Comparison of ENCODE assay signal across 1 cellular context in the genomic region with DNA sequence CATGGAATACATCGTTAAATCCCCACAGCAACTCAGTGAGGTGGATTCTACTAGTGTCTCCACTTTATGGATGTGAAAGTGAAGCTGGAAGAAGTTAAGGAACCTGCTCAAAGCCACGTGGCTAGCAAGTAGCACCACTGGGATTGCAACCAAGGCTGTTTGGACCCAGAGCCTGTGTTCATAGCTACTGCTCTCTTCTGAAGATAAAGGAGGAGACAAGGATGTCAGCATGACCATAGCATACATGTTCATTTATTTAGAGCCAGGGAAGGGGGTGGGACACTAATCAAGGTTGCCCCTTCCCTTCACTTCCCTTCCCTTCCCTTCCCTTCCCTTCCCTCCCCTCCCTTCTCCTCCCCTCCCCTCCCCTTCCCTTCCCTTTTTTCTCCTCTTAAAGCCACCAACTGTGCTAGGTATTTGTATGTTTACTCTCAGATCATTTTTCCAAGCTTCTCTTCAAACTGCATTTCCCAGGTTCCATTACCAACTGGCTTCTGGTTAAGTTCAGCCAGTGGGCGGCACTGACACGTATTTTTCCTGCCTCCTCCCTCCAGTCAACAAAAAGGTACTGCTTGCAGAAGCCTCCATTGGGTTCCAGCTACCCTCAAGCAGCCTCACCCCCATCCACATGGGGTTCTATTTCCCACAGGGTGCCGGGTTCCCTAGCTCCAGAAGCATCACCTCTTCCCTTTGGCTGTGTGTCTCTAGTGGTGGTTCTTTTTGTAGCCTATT.
TF ChIP-seq lines count a peak whose summit lies in the region.

No MANE protein-coding gene starts in this region.

TF ChIP-seq in IMR-90, 13 proteins besides CTCF, POLR2A, EP300 and RAD21 (continued from another document):
- TF ChIP-seq, protein P1, sequence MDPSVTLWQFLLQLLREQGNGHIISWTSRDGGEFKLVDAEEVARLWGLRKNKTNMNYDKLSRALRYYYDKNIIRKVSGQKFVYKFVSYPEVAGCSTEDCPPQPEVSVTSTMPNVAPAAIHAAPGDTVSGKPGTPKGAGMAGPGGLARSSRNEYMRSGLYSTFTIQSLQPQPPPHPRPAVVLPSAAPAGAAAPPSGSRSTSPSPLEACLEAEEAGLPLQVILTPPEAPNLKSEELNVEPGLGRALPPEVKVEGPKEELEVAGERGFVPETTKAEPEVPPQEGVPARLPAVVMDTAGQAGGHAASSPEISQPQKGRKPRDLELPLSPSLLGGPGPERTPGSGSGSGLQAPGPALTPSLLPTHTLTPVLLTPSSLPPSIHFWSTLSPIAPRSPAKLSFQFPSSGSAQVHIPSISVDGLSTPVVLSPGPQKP (IDR thresholded peaks at IDR 0.05; ENCODE audit: borderline replicate concordance, low read depth, low read length) = no peak
